Comparison of ENCODE assay signal across 17 cellular contexts in genomic region chr10:44862917-44863316, GRCh38. TPM values are rescaled to one million over a fixed set of nuclear protein-coding genes. Genes with fewer than 3 reads are reported as not detected.
"Had no signal": no experiment of that assay in that cellular context is flagged by ENCODE, and none has a peak within 500 bp of the region (broad histone marks: within the 10 kb centered on the region; RNA-seq: fewer than 3 reads in every experiment).

No MANE protein-coding gene starts in this region.

- H3K27me3 ChIP-seq: breast epithelium, thyroid gland, uterus had no signal

- H3K4me3 Mint-ChIP-seq: activated CD4-positive, alpha-beta memory T cell treated with anti-CD3 and anti-CD28 coated beads for 36 hours; activated naive CD8-positive, alpha-beta T cell treated with anti-CD3 and anti-CD28 coated beads for 36 hours had no signal

- H3K4me1 ChIP-seq: breast epithelium, uterus had no signal

- H3K9me3 Mint-ChIP-seq: activated CD4-positive, alpha-beta memory T cell treated with anti-CD3 and anti-CD28 coated beads for 36 hours; activated naive CD8-positive, alpha-beta T cell treated with anti-CD3 and anti-CD28 coated beads for 36 hours; activated T-cell treated with anti-CD3 and anti-CD28 coated beads, Interleukin-2, amount 50 U/mL, for 72 hours; endodermal cell had no signal

- H3K27ac ChIP-seq: thyroid gland had no signal

- DNase-seq: activated CD4-positive, alpha-beta memory T cell treated with anti-CD3 and anti-CD28 coated beads for 36 hours; activated CD4-positive, CD25-positive, alpha-beta regulatory T cell treated with anti-CD3 and anti-CD28 coated beads, Interleukin-2, amount 50 U/mL, for 72 hours; activated gamma-delta T cell treated with Interleukin-2 at 50 U/mL for 16 hours; activated naive CD8-positive, alpha-beta T cell treated with anti-CD3 and anti-CD28 coated beads for 36 hours; activated T-cell treated with anti-CD3 and anti-CD28 coated beads, Interleukin-2, amount 50 U/mL, for 72 hours; erythroblast; hippocampal formation; retina; stimulated activated CD4-positive, alpha-beta T cell treated with anti-CD3 and anti-CD28 coated beads, Interleukin-4, amount 100 ng/mL, for 4 hours; uterus had no signal

- H3K9me3 ChIP-seq: breast epithelium, thyroid gland, uterus had no signal

- H3K27ac Mint-ChIP-seq: activated CD4-positive, alpha-beta memory T cell treated with anti-CD3 and anti-CD28 coated beads for 36 hours; activated naive CD8-positive, alpha-beta T cell treated with anti-CD3 and anti-CD28 coated beads for 36 hours; activated T-cell treated with anti-CD3 and anti-CD28 coated beads, Interleukin-2, amount 50 U/mL, for 72 hours; endodermal cell had no signal

- H3K36me3 Mint-ChIP-seq: activated CD4-positive, alpha-beta memory T cell treated with anti-CD3 and anti-CD28 coated beads for 36 hours; activated naive CD8-positive, alpha-beta T cell treated with anti-CD3 and anti-CD28 coated beads for 36 hours had no signal

- H3K4me3 ChIP-seq: thyroid gland, uterus had no signal

- H3K36me3 ChIP-seq: breast epithelium, thyroid gland, uterus had no signal

RNA-seq across cellular contexts. Expression of gene TMEM72, which starts 48.2 kb away (rescaled TPM):
- total RNA-seq: activated CD4-positive, alpha-beta memory T cell treated with anti-CD3 and anti-CD28 coated beads for 36 hours; activated naive CD8-positive, alpha-beta T cell treated with anti-CD3 and anti-CD28 coated beads for 36 hours; activated T-cell treated with anti-CD3 and anti-CD28 coated beads, Interleukin-2, amount 50 U/mL, for 72 hours; breast epithelium; chondrocyte; dermis microvascular lymphatic vessel endothelial cell; endodermal cell; lung microvascular endothelial cell; mucosa of gallbladder; thyroid gland had no signal
